8 cellular contexts compared by ENCODE assay signal in the genomic region with DNA sequence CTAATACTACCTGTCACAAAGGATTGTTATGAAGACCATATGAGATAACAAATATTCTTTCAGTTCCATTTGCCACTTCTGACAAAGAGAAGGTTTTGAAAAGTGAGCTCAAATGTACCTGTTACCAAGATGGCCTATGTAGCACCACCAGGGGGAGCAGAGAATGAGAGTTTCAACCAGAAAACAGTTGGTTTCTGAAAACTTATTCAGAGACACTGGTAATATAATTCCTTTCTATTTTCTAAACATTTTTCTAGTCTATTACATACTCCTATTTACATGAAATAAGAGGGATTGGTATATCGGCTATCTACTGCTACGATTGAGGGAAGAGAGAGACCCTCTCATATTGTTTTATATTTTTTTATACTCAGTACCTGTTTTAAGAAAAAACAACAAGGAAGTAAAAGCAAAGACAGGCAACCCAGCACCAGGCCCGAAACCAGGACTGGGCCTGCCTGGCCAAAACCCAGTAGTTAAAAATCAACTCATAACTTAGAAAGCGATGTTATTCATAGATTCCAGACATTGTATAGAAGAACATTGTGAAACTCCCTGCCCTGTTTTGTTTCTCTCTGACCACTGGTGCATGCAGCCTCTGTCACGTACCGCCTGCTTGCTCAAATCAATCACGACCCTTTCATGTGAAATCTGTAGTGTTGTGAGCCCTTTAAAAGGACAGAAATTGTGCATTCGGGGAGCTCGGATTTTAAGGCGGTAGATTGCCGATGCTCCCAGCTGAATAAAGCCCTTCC. TPM values are rescaled to one million over a fixed set of nuclear protein-coding genes. Genes with fewer than 3 reads are reported as not detected.
DNase-seq lines count a peak whose midpoint lies in the region; ATAC-seq and TF ChIP-seq lines count a peak whose summit lies in the region.

No MANE protein-coding gene starts in this region.

- no peak overlapping the region for H3K4me3 Mint-ChIP-seq in activated CD4-positive, alpha-beta memory T cell treated with anti-CD3 and anti-CD28 coated beads, Interleukin-2, amount 10 ng/mL, durations not matched to agents 7 days and 5 days

- H3K27me3 ChIP-seq in HL-60 (ENCODE audit: insufficient read depth, poor library complexity, severe bottlenecking) = no peaks in the 10 kb centered on the region

- H3K27ac ChIP-seq in HL-60 (replicated peaks) = no peak overlapping the region

- DNase-seq in NCI-H748 (lab: John Stamatoyannopoulos, UW; ENCODE audit: unreplicated experiment) (peak; percentile 22), NCI-H748 treated with DMSO at 0.1 percent for 48 hours (lab: John Stamatoyannopoulos, UW) (no peak), HL-60 (ENCODE audit: low read depth in 1 of 2, low spot score in 1 of 2) (peak in 1 of 2 experiments; percentile 13), glomerular visceral epithelial cell (ENCODE audit: extremely low spot score) (peak; percentile 60), NCI-H526 treated with DMSO at 0.1 percent for 48 hours (lab: John Stamatoyannopoulos, UW) (no peak)
- DNase-seq in activated CD4-positive, alpha-beta memory T cell treated with anti-CD3 and anti-CD28 coated beads, Interleukin-2, amount 10 ng/mL, durations not matched to agents 7 days and 5 days = peak; percentile 63
- peak; percentile 19 to 52 (median 37) for DNase-seq in stimulated activated CD4-positive, alpha-beta T cell treated with anti-CD3 and anti-CD28 coated beads, TNF-alpha, amount 100 ng/mL, for 48 hours (ENCODE audit: low read depth in 3 of 3)

- peaks cover 23% of the 10 kb centered on the region for H3K4me1 Mint-ChIP-seq in activated CD4-positive, alpha-beta memory T cell treated with anti-CD3 and anti-CD28 coated beads, Interleukin-2, amount 10 ng/mL, durations not matched to agents 7 days and 5 days

- POLR2A ChIA-PET in activated CD4-positive, alpha-beta memory T cell treated with anti-CD3 and anti-CD28 coated beads, Interleukin-2, amount 10 ng/mL, durations not matched to agents 7 days and 5 days (lab: Charles Lee) = interaction anchor here (1.1 kb wide), 1 partner anchor 70 kb away, joined by 3 read pairs; no protein-coding TSS in a partner anchor

- peak; percentile 75 for ATAC-seq in GM21447 (IDR thresholded peaks at IDR 0.05; ENCODE audit: unreplicated experiment)

- CTCF ChIA-PET in activated CD4-positive, alpha-beta memory T cell treated with anti-CD3 and anti-CD28 coated beads, Interleukin-2, amount 10 ng/mL, durations not matched to agents 7 days and 5 days (lab: Charles Lee) = interaction anchor here (0.5 to 10.7 kb wide), 56 partner anchors 9 to 482 kb away, joined by 3 to 199 read pairs (median 5); partner anchors contain the start of genes IL23R, SERBP1 and SLC35D1

- H3K4me3 ChIP-seq in HL-60 (replicated peaks; ENCODE audit: insufficient read depth, low read length) = no peak overlapping the region

- peak; percentile 18 for TF ChIP-seq CTCF in HL-60 (IDR thresholded peaks at IDR 0.05; ENCODE audit: insufficient read depth, low read length)

- H3K27ac Mint-ChIP-seq in activated CD4-positive, alpha-beta memory T cell treated with anti-CD3 and anti-CD28 coated beads, Interleukin-2, amount 10 ng/mL, durations not matched to agents 7 days and 5 days = no peak overlapping the region

- H3K27me3 Mint-ChIP-seq in activated CD4-positive, alpha-beta memory T cell treated with anti-CD3 and anti-CD28 coated beads, Interleukin-2, amount 10 ng/mL, durations not matched to agents 7 days and 5 days = no peaks in the 10 kb centered on the region

- H3K36me3 Mint-ChIP-seq in activated CD4-positive, alpha-beta memory T cell treated with anti-CD3 and anti-CD28 coated beads, Interleukin-2, amount 10 ng/mL, durations not matched to agents 7 days and 5 days (ENCODE audit: low read depth) = peaks cover 3% of the 10 kb centered on the region

- no peaks in the 10 kb centered on the region for H3K9me3 Mint-ChIP-seq in activated CD4-positive, alpha-beta memory T cell treated with anti-CD3 and anti-CD28 coated beads, Interleukin-2, amount 10 ng/mL, durations not matched to agents 7 days and 5 days

RNA-seq across cellular contexts. Expression of gene IL23R, which starts 48.3 kb away (rescaled TPM):
- 1 to 10 TPM; 4.2 to 5.0 TPM for total RNA-seq in activated CD4-positive, alpha-beta memory T cell treated with anti-CD3 and anti-CD28 coated beads, Interleukin-2, amount 10 ng/mL, durations not matched to agents 7 days and 5 days

Comparison
In these comparisons a context has a peak if more than half of its experiments do, and no peak if none do; other contexts are left out.
1. DNase-seq: peak in NCI-H748 (single experiment), activated CD4-positive, alpha-beta memory T cell treated with anti-CD3 and anti-CD28 coated beads, Interleukin-2, amount 10 ng/mL, durations not matched to agents 7 days and 5 days (single experiment), glomerular visceral epithelial cell (single experiment) and stimulated activated CD4-positive, alpha-beta T cell treated with anti-CD3 and anti-CD28 coated beads, TNF-alpha, amount 100 ng/mL, for 48 hours (3 of 3); none in NCI-H748 treated with DMSO at 0.1 percent for 48 hours (single experiment) and NCI-H526 treated with DMSO at 0.1 percent for 48 hours (single experiment).